In genomic region chr1:220528049-220528678, GRCh38 we compare ENCODE assay signal across 8 cellular contexts.
DNase-seq lines count a peak whose midpoint lies in the region; ATAC-seq and TF ChIP-seq lines count a peak whose summit lies in the region.

TSS of gene MARK1 (plus strand) at chr1:220528136. CDS start at chr1:220528823, 687 bp downstream.

- peak within 1 kb of the TSS; percentile 65 for H3K4me3 ChIP-seq in astrocyte of the spinal cord (ENCODE audit: low read depth, low read length)

- TF ChIP-seq POLR2A in GM18505 (IDR thresholded peaks at IDR 0.05; ENCODE audit: borderline replicate concordance, extremely low read depth, insufficient read depth, insufficient read length), result no peak

- in situ Hi-C loops in astrocyte of the spinal cord (cut with HindIII; ENCODE audit: low sequenced_read_pairs), result no loop called here

- peak; percentile 61 for DNase-seq in AG08396 (ENCODE audit: low spot score)
- DNase-seq in NCI-H748 (lab: John Stamatoyannopoulos, UW; ENCODE audit: unreplicated experiment), result peak; percentile 70
- no peak for DNase-seq in astrocyte of the spinal cord (ENCODE audit: low read depth, low spot score)
- peak in 46 of 51 donors; percentile 11 to 80 (median 55) for DNase-seq in hypothalamus (lab: John Stamatoyannopoulos, UW)
- DNase-seq in putamen (ENCODE audit: low spot score), result peak; percentile 62
- DNase-seq in HUDEP-2 (lab: John Stamatoyannopoulos, UW; ENCODE audit: unreplicated experiment in 76 of 76), result no peak

- ATAC-seq in GM18505 (IDR thresholded peaks at IDR 0.05; ENCODE audit: unreplicated experiment) (peak; percentile 63), HG02973 (IDR thresholded peaks at IDR 0.05; ENCODE audit: unreplicated experiment) (peak; percentile 67)

- no peak for TF ChIP-seq CTCF in astrocyte of the spinal cord (IDR thresholded peaks at IDR 0.05; ENCODE audit: low read depth, low read length)

Comparison
In these comparisons a context has a peak if more than half of its experiments do, and no peak if none do; other contexts are left out.
1. DNase-seq: peak in AG08396 (single experiment), NCI-H748 (single experiment), hypothalamus (46 of 51) and putamen (single experiment); none in astrocyte of the spinal cord (single experiment) and HUDEP-2 (0 of 76).